1 cellular context compared by ENCODE assay signal in genomic region chr1:234558186-234558836, GRCh38.
TF ChIP-seq lines count a peak whose summit lies in the region.

No MANE protein-coding gene starts in this region.

TF ChIP-seq in K562, 482 proteins besides CTCF, POLR2A, EP300 and RAD21 (continued from another document and continues in another):
- peak; percentile 81 for TF ChIP-seq ZNF766 (CRISPR knock-in tag; conservative IDR thresholded peaks at IDR 0.05)
- TF ChIP-seq ZKSCAN8 (CRISPR knock-in tag; IDR thresholded peaks at IDR 0.05), result no peak
- peak; percentile 33 for TF ChIP-seq MEIS2 (IDR thresholded peaks at IDR 0.05; ENCODE audit: partially characterized antibody)
- TF ChIP-seq ZNF395 (CRISPR knock-in tag; IDR thresholded peaks at IDR 0.05), result peak; percentile 89
- peak; percentile 94 for TF ChIP-seq KLF16 (IDR thresholded peaks at IDR 0.05)
- TF ChIP-seq ETV6 (IDR thresholded peaks at IDR 0.05; ENCODE audit: borderline replicate concordance in 1 of 2, low read depth in 2 of 2, low read length in 1 of 2), result no peak
- no peak for TF ChIP-seq ETV6 (CRISPR knock-in tag; IDR thresholded peaks at IDR 0.05; ENCODE audit: borderline replicate concordance)
- peak; percentile 57; the same call in 1 of the 2 replicates for TF ChIP-seq SMARCC2 (IDR thresholded peaks at IDR 0.05; ENCODE audit: low read depth)
- no peak for TF ChIP-seq SAFB2 (IDR thresholded peaks at IDR 0.05; ENCODE audit: borderline replicate concordance, low read depth, low read length, severe bottlenecking)
- TF ChIP-seq TFAP4 (CRISPR knock-in tag; IDR thresholded peaks at IDR 0.05; ENCODE audit: borderline replicate concordance), result peak; percentile 49; the same call in 1 of the 2 replicates
- TF ChIP-seq SMAD3 (CRISPR knock-in tag; conservative IDR thresholded peaks at IDR 0.05), result peak; percentile 61; the same call in 1 of the 2 replicates
- TF ChIP-seq HNRNPH1 (optimal IDR thresholded peaks at IDR 0.05; ENCODE audit: low read depth, low read length), result no peak
- TF ChIP-seq BDP1 (IDR thresholded peaks at IDR 0.05; ENCODE audit: insufficient read depth, insufficient read length), result no peak
- TF ChIP-seq EZH2 (IDR thresholded peaks at IDR 0.05; ENCODE audit: borderline replicate concordance, low read depth, low read length), result no peak
- peak; percentile 58 for TF ChIP-seq NFE2 (IDR thresholded peaks at IDR 0.05; ENCODE audit: low read depth)
- TF ChIP-seq NR2C2 (CRISPR knock-in tag; IDR thresholded peaks at IDR 0.05), result no peak
- TF ChIP-seq NR2C2 (tag; IDR thresholded peaks at IDR 0.05), result 0 out of 2 replicates have a peak, but pooled peaks have one; percentile 25
- peak in 1 of 2 experiments; percentile 70; a peak in 1 of 4 replicates for TF ChIP-seq TBL1XR1 (IDR thresholded peaks at IDR 0.05; ENCODE audit: low read length in 2 of 2)
- TF ChIP-seq ZBTB17 (CRISPR knock-in tag; IDR thresholded peaks at IDR 0.05), result no peak; the same call in 1 of the 2 replicates
- TF ChIP-seq MLX (CRISPR knock-in tag; conservative IDR thresholded peaks at IDR 0.05), result no peak
- TF ChIP-seq PHB (CRISPR knock-in tag; IDR thresholded peaks at IDR 0.05), result no peak
- peak; percentile 19; the same call in 1 of the 2 replicates for TF ChIP-seq JUN (IDR thresholded peaks at IDR 0.05; ENCODE audit: borderline replicate concordance, low read depth, low read length)
- TF ChIP-seq JUN (CRISPR knock-in tag; IDR thresholded peaks at IDR 0.05; ENCODE audit: borderline replicate concordance), result no peak
- TF ChIP-seq RHOXF2B (CRISPR knock-in tag; conservative IDR thresholded peaks at IDR 0.05), result peak; percentile 47; the same call in 1 of the 2 replicates
- peak; percentile 61; the same call in 1 of the 2 replicates for TF ChIP-seq JUND (IDR thresholded peaks at IDR 0.05; ENCODE audit: borderline replicate concordance, low read depth, low read length)
- no peak for TF ChIP-seq JUND (tag; IDR thresholded peaks at IDR 0.05; ENCODE audit: borderline replicate concordance, low read depth, low read length)
- peak; percentile 64; the same call in 1 of the 2 replicates for TF ChIP-seq NCOA1 (IDR thresholded peaks at IDR 0.05; ENCODE audit: low read depth)
- TF ChIP-seq MLLT1 (IDR thresholded peaks at IDR 0.05), result no peak
- no peak for TF ChIP-seq OTX1 (CRISPR knock-in tag; IDR thresholded peaks at IDR 0.05)
- peak; percentile 82 for TF ChIP-seq SMARCA4 (IDR thresholded peaks at IDR 0.05)
- TF ChIP-seq ASH1L (IDR thresholded peaks at IDR 0.05; ENCODE audit: borderline replicate concordance, low read depth, partially characterized antibody), result no peak
- TF ChIP-seq TEAD4 (IDR thresholded peaks at IDR 0.05; ENCODE audit: low read length), result peak; percentile 95
- TF ChIP-seq TEAD4 (CRISPR knock-in tag; IDR thresholded peaks at IDR 0.05; ENCODE audit: borderline replicate concordance), result no peak
- TF ChIP-seq CXXC5 (CRISPR knock-in tag; IDR thresholded peaks at IDR 0.05), result peak; percentile 58
- no peak for TF ChIP-seq NR2C1 (IDR thresholded peaks at IDR 0.05)
- 0 out of 2 replicates have a peak, but pooled peaks have one; percentile 23 for TF ChIP-seq NR2C1 (tag; IDR thresholded peaks at IDR 0.05)
- no peak for TF ChIP-seq CHD2 (IDR thresholded peaks at IDR 0.05; ENCODE audit: low read depth, low read length)
- TF ChIP-seq MGA (IDR thresholded peaks at IDR 0.05), result peak; percentile 26; the same call in 1 of the 2 replicates
- peak; percentile 74; the same call in 1 of the 2 replicates for TF ChIP-seq MTA1 (IDR thresholded peaks at IDR 0.05; ENCODE audit: borderline replicate concordance)
- no peak for TF ChIP-seq TCF15 (CRISPR knock-in tag; IDR thresholded peaks at IDR 0.05)
- TF ChIP-seq RNF2 (IDR thresholded peaks at IDR 0.05), result peak; percentile 89; the same call in 1 of the 2 replicates
- TF ChIP-seq UBTF (IDR thresholded peaks at IDR 0.05; ENCODE audit: borderline replicate concordance in 1 of 2, low read depth in 2 of 2, low read length in 2 of 2), result no peak
- TF ChIP-seq POLR2AphosphoS5 (IDR thresholded peaks at IDR 0.05; ENCODE audit: control insufficient read depth, insufficient read depth, low read depth, low read length), result peak; percentile 38; the same call in 1 of the 2 replicates
- no peak for TF ChIP-seq SREBF2 (CRISPR knock-in tag; IDR thresholded peaks at IDR 0.05)
- no peak for TF ChIP-seq SUPT5H (IDR thresholded peaks at IDR 0.05)
- TF ChIP-seq GABPB1 (CRISPR knock-in tag; IDR thresholded peaks at IDR 0.05), result no peak
- 0 out of 4 replicates have a peak, but pooled peaks have one; percentile 30 to 41 for TF ChIP-seq KDM1A (IDR thresholded peaks at IDR 0.05)
